Comparison of ENCODE assay signal across 8 cellular contexts in the genomic region with DNA sequence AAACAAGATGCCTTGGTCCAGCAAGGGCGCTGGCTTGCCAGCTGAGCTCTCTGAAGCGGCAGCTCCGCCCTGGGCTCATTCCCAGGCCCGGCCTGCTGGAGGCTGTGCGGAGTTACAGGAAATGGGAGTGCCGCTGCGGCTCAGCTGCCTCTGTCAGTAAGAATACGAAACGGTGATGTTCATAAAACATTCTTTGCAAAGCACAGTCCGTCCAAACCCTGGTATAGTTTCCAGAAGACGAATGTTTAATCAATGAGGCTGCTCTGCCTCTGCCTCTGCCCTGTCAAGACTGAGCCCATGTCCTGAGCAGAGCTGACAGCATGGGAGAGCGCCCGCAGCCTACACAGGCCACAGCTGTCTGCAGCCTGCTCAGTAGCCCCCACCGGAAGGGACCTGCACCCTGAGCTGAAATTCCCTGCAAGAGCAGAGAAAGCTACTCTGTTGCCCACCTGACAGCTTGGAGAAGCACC.
DNase-seq lines count a peak whose midpoint lies in the region; ATAC-seq, FAIRE-seq and TF ChIP-seq lines count a peak whose summit lies in the region.

No MANE protein-coding gene starts in this region.

- no peak overlapping the region for H3K4me3 ChIP-seq in pancreas
- H3K4me3 ChIP-seq in Karpas-422 (ENCODE audit: low read length) = no peak overlapping the region

- no peak overlapping the region for H3K27ac ChIP-seq in pancreas
- no peak overlapping the region for H3K27ac ChIP-seq in Karpas-422 (ENCODE audit: low read length)

- H3K4me3 Mint-ChIP-seq in activated CD4-positive, alpha-beta T cell treated with anti-CD3 and anti-CD28 coated beads for 36 hours = no peak overlapping the region
- H3K4me3 Mint-ChIP-seq in activated T-cell treated with anti-CD3 and anti-CD28 coated beads, Interleukin-2, amount 50 U/mL, for 24 hours = no peak overlapping the region

- intact Hi-C loops in activated CD4-positive, alpha-beta T cell treated with anti-CD3 and anti-CD28 coated beads for 36 hours (cut with DNase I, micrococcal nuclease) = loop anchor here (5.0 to 10.0 kb wide), 5 partner anchors 93 to 403 kb away; a partner anchor contains a TSS
- intact Hi-C loops in cardiac septum (cut with DNase I) = loop anchor here (2.0 to 5.0 kb wide), 4 partner anchors 88 to 347 kb away; a partner anchor contains a TSS
- intact Hi-C loops in pancreas (cut with DNase I) = loop anchor here in 1 of 3 donors (10.0 kb wide), 1 partner anchor 335 kb away; no protein-coding TSS in a partner anchor

- no peak overlapping the region for H2AFZ ChIP-seq in Karpas-422 (ENCODE audit: low read length)

- no peak overlapping the region for H3K9ac ChIP-seq in Karpas-422 (ENCODE audit: low read length)

- POLR2A ChIA-PET in activated CD4-positive, alpha-beta T cell treated with anti-CD3 and anti-CD28 coated beads for 36 hours (lab: Charles Lee) = interaction anchor here (0.6 kb wide), 1 partner anchor 13 kb away, joined by 3 read pairs; no protein-coding TSS in a partner anchor

- no peak for ATAC-seq in activated CD4-positive, alpha-beta T cell treated with anti-CD3 and anti-CD28 coated beads for 36 hours
- ATAC-seq in pancreas (peak in 3 of 4 donors; percentile 61 to 84 (median 79)), GM21717 (IDR thresholded peaks at IDR 0.05; ENCODE audit: unreplicated experiment) (no peak), HG03025 (IDR thresholded peaks at IDR 0.05; ENCODE audit: low FRiP score, unreplicated experiment) (no peak)

- TF ChIP-seq CTCF in pancreas (IDR thresholded peaks at IDR 0.05) = no peak

- 73 to 74% methylated on average over 14 of the region's 14 CpGs for WGBS in pancreas, 2 donors

- CTCF ChIA-PET in activated CD4-positive, alpha-beta T cell treated with anti-CD3 and anti-CD28 coated beads for 36 hours (lab: Charles Lee) = interaction anchor here (0.7 to 3.2 kb wide), 15 partner anchors 9 to 402 kb away, joined by 3 to 12 read pairs (median 4); a partner anchor contains a TSS

- H3K4me1 ChIP-seq in pancreas = no peaks in the 10 kb centered on the region
- no peaks in the 10 kb centered on the region for H3K4me1 ChIP-seq in Karpas-422 (ENCODE audit: low read length)

- no peak for FAIRE-seq in pancreas (lab: Jason Lieb, UNC)

- no peaks in the 10 kb centered on the region for H3K36me3 Mint-ChIP-seq in activated CD4-positive, alpha-beta T cell treated with anti-CD3 and anti-CD28 coated beads for 36 hours (ENCODE audit: low read depth)
- no peaks in the 10 kb centered on the region for H3K36me3 Mint-ChIP-seq in activated T-cell treated with anti-CD3 and anti-CD28 coated beads, Interleukin-2, amount 50 U/mL, for 24 hours (ENCODE audit: low read depth)

- H3K36me3 ChIP-seq in pancreas = no peaks in the 10 kb centered on the region
- H3K36me3 ChIP-seq in Karpas-422 (ENCODE audit: insufficient read depth, low read length) = no peaks in the 10 kb centered on the region

- H3K79me2 ChIP-seq in Karpas-422 (ENCODE audit: low read length) = no peaks in the 10 kb centered on the region

- peak; percentile 36 for DNase-seq in activated CD4-positive, alpha-beta T cell treated with anti-CD3 and anti-CD28 coated beads for 36 hours
- no peak for DNase-seq in activated CD4-positive, alpha-beta T cell treated with anti-CD3 and anti-CD28 coated beads, Interleukin-2, amount 50 U/mL, for 4 hours
- DNase-seq in activated T-cell treated with anti-CD3 and anti-CD28 coated beads, Interleukin-2, amount 50 U/mL, for 24 hours = peak; percentile 41
- DNase-seq in cardiac septum (ENCODE audit: low spot score) (peak; percentile 90), pancreas (peak in 1 of 6 donors; percentile 28), Karpas-422 (no peak)

- peaks cover 4% of the 10 kb centered on the region for H3K27me3 Mint-ChIP-seq in activated CD4-positive, alpha-beta T cell treated with anti-CD3 and anti-CD28 coated beads for 36 hours
- no peaks in the 10 kb centered on the region for H3K27me3 Mint-ChIP-seq in activated T-cell treated with anti-CD3 and anti-CD28 coated beads, Interleukin-2, amount 50 U/mL, for 24 hours

- H3K27me3 ChIP-seq in pancreas (no peaks in the 10 kb centered on the region), Karpas-422 (ENCODE audit: low read length) (0 out of 2 replicates have a peak, but pooled peaks cover 2% of the 10 kb centered on the region)

- H3K4me1 Mint-ChIP-seq in activated CD4-positive, alpha-beta T cell treated with anti-CD3 and anti-CD28 coated beads for 36 hours = peaks cover 31% of the 10 kb centered on the region
- H3K4me1 Mint-ChIP-seq in activated T-cell treated with anti-CD3 and anti-CD28 coated beads, Interleukin-2, amount 50 U/mL, for 24 hours (ENCODE audit: low read depth) = peaks cover 25% of the 10 kb centered on the region

- H3K9me3 Mint-ChIP-seq in activated CD4-positive, alpha-beta T cell treated with anti-CD3 and anti-CD28 coated beads for 36 hours (ENCODE audit: low read depth) = no peaks in the 10 kb centered on the region
- no peaks in the 10 kb centered on the region for H3K9me3 Mint-ChIP-seq in activated T-cell treated with anti-CD3 and anti-CD28 coated beads, Interleukin-2, amount 50 U/mL, for 24 hours

- H3K9me2 ChIP-seq in Karpas-422 (replicated peaks; ENCODE audit: insufficient read depth, low read length) = no peaks in the 10 kb centered on the region

- H4K20me1 ChIP-seq in Karpas-422 (ENCODE audit: insufficient read depth, low read depth, low read length) = no peaks in the 10 kb centered on the region

- H3K4me2 ChIP-seq in Karpas-422 (ENCODE audit: low read depth, low read length, poor library complexity, severe bottlenecking) = no peak overlapping the region

- H3K9me3 ChIP-seq in pancreas (no peaks in the 10 kb centered on the region), Karpas-422 (ENCODE audit: low read length) (no peaks in the 10 kb centered on the region)

- H3K27ac Mint-ChIP-seq in activated CD4-positive, alpha-beta T cell treated with anti-CD3 and anti-CD28 coated beads for 36 hours = no peak overlapping the region
- H3K27ac Mint-ChIP-seq in activated T-cell treated with anti-CD3 and anti-CD28 coated beads, Interleukin-2, amount 50 U/mL, for 24 hours = no peak overlapping the region

Comparison
In these comparisons a context has a peak if more than half of its experiments do, and no peak if none do; other contexts are left out.
1. DNase-seq: peak in activated CD4-positive, alpha-beta T cell treated with anti-CD3 and anti-CD28 coated beads for 36 hours (single experiment), activated T-cell treated with anti-CD3 and anti-CD28 coated beads, Interleukin-2, amount 50 U/mL, for 24 hours (single experiment) and cardiac septum (single experiment); none in activated CD4-positive, alpha-beta T cell treated with anti-CD3 and anti-CD28 coated beads, Interleukin-2, amount 50 U/mL, for 4 hours (0 of 2) and Karpas-422 (single experiment).
2. ATAC-seq: peak in pancreas (3 of 4); none in activated CD4-positive, alpha-beta T cell treated with anti-CD3 and anti-CD28 coated beads for 36 hours (single experiment), GM21717 (single experiment) and HG03025 (single experiment).